3 cellular contexts compared by ENCODE assay signal in the genomic region with DNA sequence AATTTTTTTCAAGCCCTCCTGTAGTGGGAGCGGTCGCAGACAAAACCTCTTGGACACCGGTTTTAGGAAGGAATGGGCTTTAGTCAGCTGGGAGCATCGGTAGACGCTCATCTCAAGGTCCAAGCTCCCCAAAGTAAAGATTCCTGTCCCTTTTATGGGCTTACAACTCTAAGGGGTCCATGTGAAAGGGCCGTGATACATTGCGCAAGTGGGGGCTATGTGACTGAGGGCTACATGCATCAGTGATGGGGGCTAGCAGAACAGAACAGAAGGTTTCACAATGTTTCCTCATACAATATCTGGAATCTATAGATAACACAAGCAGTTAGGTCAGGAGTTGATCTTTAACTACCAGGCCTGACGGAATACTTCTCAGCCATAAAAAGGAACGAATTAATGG.
TF ChIP-seq lines count a peak whose summit lies in the region.

No MANE protein-coding gene starts in this region.

TF ChIP-seq in HepG2, 621 proteins besides CTCF, POLR2A, EP300 and RAD21:
- TF ChIP-seq ZNF788 (CRISPR knock-in tag; IDR thresholded peaks at IDR 0.05; ENCODE audit: borderline replicate concordance): no peak
- TF ChIP-seq CEBPB (IDR thresholded peaks at IDR 0.05; ENCODE audit: borderline replicate concordance, low read depth, low read length): peak; percentile 72
- no peak for TF ChIP-seq ZNF572 (CRISPR knock-in tag; IDR thresholded peaks at IDR 0.05)
- no peak for TF ChIP-seq ZNF501 (CRISPR knock-in tag; IDR thresholded peaks at IDR 0.05)
- no peak for TF ChIP-seq MATR3 (CRISPR knock-in tag; IDR thresholded peaks at IDR 0.05)
- 0 out of 2 replicates have a peak, but pooled peaks have one; percentile 20 for TF ChIP-seq CEBPG (CRISPR knock-in tag; IDR thresholded peaks at IDR 0.05)

TF ChIP-seq in IMR-90, 13 proteins besides CTCF, POLR2A, EP300 and RAD21:
- TF ChIP-seq MXI1 (IDR thresholded peaks at IDR 0.05; ENCODE audit: borderline replicate concordance, low read depth, low read length) (no peak), SMC3 (IDR thresholded peaks at IDR 0.05; ENCODE audit: low read depth, low read length) (no peak), CHD1 (IDR thresholded peaks at IDR 0.05; ENCODE audit: low read depth, low read length) (no peak), BHLHE40 (IDR thresholded peaks at IDR 0.05; ENCODE audit: low read depth, low read length) (no peak), CEBPB (IDR thresholded peaks at IDR 0.05; ENCODE audit: low read depth, low read length) (peak; percentile 45; the same call in 1 of the 2 replicates), NFE2L2 (IDR thresholded peaks at IDR 0.05; ENCODE audit: low read depth, low read length) (no peak), ELK1 (IDR thresholded peaks at IDR 0.05; ENCODE audit: borderline replicate concordance, low read depth, low read length) (no peak)

TF ChIP-seq in K562, 482 proteins besides CTCF, POLR2A, EP300 and RAD21:
- no peak for TF ChIP-seq ELF1 (tag; IDR thresholded peaks at IDR 0.05)
- TF ChIP-seq CEBPB (tag; IDR thresholded peaks at IDR 0.05): peak; percentile 51; the same call in 1 of the 2 replicates
- TF ChIP-seq LARP7 (IDR thresholded peaks at IDR 0.05): no peak
- TF ChIP-seq ZBED1 (IDR thresholded peaks at IDR 0.05): no peak
